In the genomic region with DNA sequence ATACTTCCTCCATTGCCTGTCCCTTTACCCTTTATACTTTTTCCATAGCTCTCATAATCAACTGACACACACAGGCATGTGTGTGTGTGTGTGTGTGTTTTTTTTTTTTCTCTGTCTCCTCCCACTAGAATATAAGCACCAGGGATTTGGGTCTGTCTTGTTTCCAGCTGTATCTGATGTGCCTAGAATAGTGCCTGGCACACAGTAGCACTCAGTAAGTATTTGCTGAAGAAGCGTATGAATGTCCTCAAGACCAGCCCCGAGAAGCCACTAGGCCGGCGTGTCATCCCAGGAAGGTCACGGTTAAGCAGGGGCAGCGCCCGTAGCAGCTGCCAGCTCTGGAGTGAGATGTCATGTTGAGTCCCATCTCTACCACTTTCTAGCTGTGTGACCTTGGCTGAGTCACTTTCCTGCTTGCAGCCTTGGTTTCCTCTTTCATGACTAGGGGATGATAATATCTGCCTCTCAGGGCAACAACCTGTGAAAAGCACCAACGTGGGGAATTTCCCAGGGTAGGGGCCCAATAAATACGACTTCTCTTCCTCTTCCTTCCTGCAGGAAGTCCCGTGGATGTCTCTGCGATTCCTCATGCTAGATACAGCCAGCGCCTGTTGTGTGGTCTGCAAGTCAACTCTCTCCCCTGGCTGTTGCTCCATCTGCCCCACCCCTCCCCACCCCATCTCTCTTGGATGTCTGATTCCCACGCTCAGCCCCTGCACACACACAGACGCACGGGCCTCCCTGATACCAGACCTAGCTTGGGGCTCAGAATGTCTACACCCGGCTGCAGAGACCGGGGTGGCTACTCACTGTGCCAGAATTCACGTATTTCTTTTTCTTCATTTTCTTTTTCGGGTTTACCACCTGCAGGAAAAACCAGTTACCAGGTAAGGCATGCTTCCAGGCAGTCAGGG, we compare ENCODE assay signal across 8 cellular contexts. TPM values are rescaled to one million over a fixed set of nuclear protein-coding genes. Genes with fewer than 3 reads are reported as not detected.
DNase-seq lines count a peak whose midpoint lies in the region; ATAC-seq and TF ChIP-seq lines count a peak whose summit lies in the region.
"Had no signal": no experiment of that assay in that cellular context is flagged by ENCODE, and none has a peak within 500 bp of the region (broad histone marks: within the 10 kb centered on the region; RNA-seq: fewer than 3 reads in every experiment).

No MANE protein-coding gene starts in this region.

- CTCF ChIA-PET in PC-3 (lab: Charles Lee), result interaction anchor here (0.5 kb wide), 1 partner anchor 60 kb away, joined by 3 read pairs; no protein-coding TSS in a partner anchor
- CTCF ChIA-PET in A673 (lab: Charles Lee), result no interaction called here

- peaks cover 84% of the 10 kb centered on the region for H3K4me1 Mint-ChIP-seq in activated T-helper 1 cell treated with anti-CD3 and anti-CD28 coated beads, Interleukin-12 subunit alpha, Interleukin-12 subunit beta, Interleukin-2, Interleukin-4 antibody, amounts not matched to agents 30 ng/mL and 10 ng/mL and 1 ng/mL, durations not matched to agents 14 hours and 24 hours and 36 hours (ENCODE audit: low read depth)
- H3K4me1 Mint-ChIP-seq in naive B cell, result peaks cover 75 to 87% (median 86%) of the 10 kb centered on the region in 3 donors

- H3K36me3 Mint-ChIP-seq in activated T-helper 1 cell treated with anti-CD3 and anti-CD28 coated beads, Interleukin-12 subunit alpha, Interleukin-12 subunit beta, Interleukin-2, Interleukin-4 antibody, amounts not matched to agents 30 ng/mL and 10 ng/mL and 1 ng/mL, durations not matched to agents 14 hours and 24 hours and 36 hours (ENCODE audit: low read depth), result peaks cover 4% of the 10 kb centered on the region
- H3K36me3 Mint-ChIP-seq in naive B cell, result peaks cover 4 to 23% of the 10 kb centered on the region in 2 donors

- H3K4me3 Mint-ChIP-seq in activated T-helper 1 cell treated with anti-CD3 and anti-CD28 coated beads, Interleukin-12 subunit alpha, Interleukin-12 subunit beta, Interleukin-2, Interleukin-4 antibody, amounts not matched to agents 30 ng/mL and 10 ng/mL and 1 ng/mL, durations not matched to agents 14 hours and 24 hours and 36 hours, result peak overlapping the region; percentile 76
- peak overlapping the region; percentile 79 to 93 (median 90) for H3K4me3 Mint-ChIP-seq in naive B cell

- H3K9me3 Mint-ChIP-seq in activated T-helper 1 cell treated with anti-CD3 and anti-CD28 coated beads, Interleukin-12 subunit alpha, Interleukin-12 subunit beta, Interleukin-2, Interleukin-4 antibody, amounts not matched to agents 30 ng/mL and 10 ng/mL and 1 ng/mL, durations not matched to agents 14 hours and 24 hours and 36 hours, result no peaks in the 10 kb centered on the region
- H3K9me3 Mint-ChIP-seq in naive B cell, result peaks cover 0 to 5% (median 0%) of the 10 kb centered on the region in 7 donors

- POLR2A ChIA-PET in PC-3 (lab: Charles Lee; ENCODE audit: unreplicated experiment) (no interaction called here), A673 (lab: Charles Lee; ENCODE audit: low non-redundant PET) (interaction anchor here (0.6 kb wide), 1 partner anchor 246 kb away, joined by 6 read pairs; no protein-coding TSS in a partner anchor)

- H3K79me2 ChIP-seq in PC-3 (ENCODE audit: low read length), result no peaks in the 10 kb centered on the region

- ATAC-seq in GM21619 (IDR thresholded peaks at IDR 0.05; ENCODE audit: unreplicated experiment) (peak; percentile 53), PC-3 (peak; percentile 29), naive B cell (ENCODE audit: low read depth in 2 of 2) (peak; percentile 54 to 60)

- no peaks in the 10 kb centered on the region for H3K27me3 Mint-ChIP-seq in activated T-helper 1 cell treated with anti-CD3 and anti-CD28 coated beads, Interleukin-12 subunit alpha, Interleukin-12 subunit beta, Interleukin-2, Interleukin-4 antibody, amounts not matched to agents 30 ng/mL and 10 ng/mL and 1 ng/mL, durations not matched to agents 14 hours and 24 hours and 36 hours (ENCODE audit: insufficient read depth)
- no peaks in the 10 kb centered on the region for H3K27me3 Mint-ChIP-seq in naive B cell

- no peaks in the 10 kb centered on the region for H4K20me1 ChIP-seq in PC-3 (ENCODE audit: low read length)

- peak overlapping the region; percentile 88 for H3K27ac Mint-ChIP-seq in activated T-helper 1 cell treated with anti-CD3 and anti-CD28 coated beads, Interleukin-12 subunit alpha, Interleukin-12 subunit beta, Interleukin-2, Interleukin-4 antibody, amounts not matched to agents 30 ng/mL and 10 ng/mL and 1 ng/mL, durations not matched to agents 14 hours and 24 hours and 36 hours
- peak overlapping the region; percentile 90 to 99 (median 96) for H3K27ac Mint-ChIP-seq in naive B cell

- no peaks in the 10 kb centered on the region for H3F3A ChIP-seq in PC-3 (ENCODE audit: low read length, unreplicated experiment)

- no peaks in the 10 kb centered on the region for H3K9me2 ChIP-seq in PC-3 (replicated peaks; ENCODE audit: low read length)

- peak overlapping the region; percentile 55 for H3K9ac ChIP-seq in PC-3 (ENCODE audit: low read length)

- H3K27ac ChIP-seq in PC-3 (ENCODE audit: low read length), result peak overlapping the region; percentile 72
- no peak overlapping the region for H3K27ac ChIP-seq in A673 (ENCODE audit: low read depth, low read length, poor library complexity, severe bottlenecking)

- H3K27me3 ChIP-seq in PC-3 (ENCODE audit: low read length), result no peaks in the 10 kb centered on the region
- H3K27me3 ChIP-seq in A673 (replicated peaks; ENCODE audit: insufficient read depth, low read depth, low read length, poor library complexity), result no peaks in the 10 kb centered on the region
- H3K27me3 ChIP-seq: upper lobe of left lung had no signal

- no TSS peak for BruUV-seq in PC-3 (replicated peaks; lab: Mats Ljungman, UMichigan)
- no TSS peak for BruUV-seq in A673 (replicated peaks; lab: Mats Ljungman, UMichigan)

- no peak overlapping the region for H3K4me3 ChIP-seq in PC-3 (ENCODE audit: low read length)
- H3K4me3 ChIP-seq in A673 (ENCODE audit: low read depth, low read length, poor library complexity, severe bottlenecking), result no peak overlapping the region

- TF ChIP-seq CTCF in PC-3 (conservative IDR thresholded peaks at IDR 0.05; ENCODE audit: low read depth, low read length) (no peak), A673 (conservative IDR thresholded peaks at IDR 0.05; ENCODE audit: low read depth, low read length) (no peak)

- H3K4me1 ChIP-seq in PC-3 (ENCODE audit: insufficient read depth, low read length), result peaks cover 46% of the 10 kb centered on the region
- H3K4me1 ChIP-seq in A673 (ENCODE audit: insufficient read depth, low read length, poor library complexity, severe bottlenecking), result no peaks in the 10 kb centered on the region

- DNase-seq in PC-3 (peak; percentile 85), naive B cell (peak; percentile 77), foreskin melanocyte (no peak), NCI-H1105 (lab: John Stamatoyannopoulos, UW) (no peak), A673 (ENCODE audit: low spot score) (no peak)
- peak; percentile 81 for DNase-seq in activated T-helper 1 cell treated with anti-CD3 and anti-CD28 coated beads, Interleukin-12 subunit alpha, Interleukin-12 subunit beta, Interleukin-2, Interleukin-4 antibody, amounts not matched to agents 30 ng/mL and 10 ng/mL and 1 ng/mL, durations not matched to agents 14 hours and 24 hours and 36 hours (ENCODE audit: low spot score)

- H3K4me2 ChIP-seq in PC-3 (ENCODE audit: low read length), result peak overlapping the region; percentile 62

- H3K36me3 ChIP-seq in PC-3 (ENCODE audit: low read depth, low read length) (no peaks in the 10 kb centered on the region), A673 (ENCODE audit: insufficient read depth, low read length, poor library complexity, severe bottlenecking) (no peaks in the 10 kb centered on the region)
- H3K36me3 ChIP-seq: upper lobe of left lung had no signal

- intact Hi-C loops in PC-3 (cut with micrococcal nuclease) (no loop called here), A673 (cut with micrococcal nuclease; ENCODE audit: unreplicated experiment) (loop anchor here (5.0 kb wide), 1 partner anchor 333 kb away; no protein-coding TSS in a partner anchor)
- intact Hi-C loops in activated T-helper 1 cell treated with anti-CD3 and anti-CD28 coated beads, Interleukin-12 subunit alpha, Interleukin-12 subunit beta, Interleukin-2, Interleukin-4 antibody, amounts not matched to agents 30 ng/mL and 10 ng/mL and 1 ng/mL, durations not matched to agents 14 hours and 24 hours and 36 hours (cut with micrococcal nuclease), result loop anchor here (1.0 to 5.0 kb wide), 12 partner anchors 14 to 452 kb away; a partner anchor contains a TSS

- H3K9me3 ChIP-seq in PC-3 (ENCODE audit: low read length) (no peaks in the 10 kb centered on the region), A673 (ENCODE audit: low read depth, low read length, poor library complexity, severe bottlenecking) (no peaks in the 10 kb centered on the region)
- H3K9me3 ChIP-seq: upper lobe of left lung had no signal

- H2AFZ ChIP-seq in PC-3 (ENCODE audit: low read length), result no peak overlapping the region; the same call in 1 of the 2 replicates

RNA-seq across cellular contexts. Expression of a gene that starts 58.1 kb away (rescaled TPM):
- total RNA-seq in PC-3 (2014; rRNA removed), result not detected in 2 replicates
- total RNA-seq in activated T-helper 1 cell treated with anti-CD3 and anti-CD28 coated beads, Interleukin-12 subunit alpha, Interleukin-12 subunit beta, Interleukin-2, Interleukin-4 antibody, amounts not matched to agents 30 ng/mL and 10 ng/mL and 1 ng/mL, durations not matched to agents 14 hours and 24 hours and 36 hours, result 0.05 and 0.10 TPM in 2 replicates
- not detected for polyA plus RNA-seq in naive B cell (ENCODE audit: low read depth in 6 of 6)
- total RNA-seq in A673 (2021), result 0.07 TPM in 1 of 2 replicates, not detected in the other

Comparison
In these comparisons a context has a peak if more than half of its experiments do, and no peak if none do; other contexts are left out.
1. DNase-seq: peak in PC-3 (single experiment), activated T-helper 1 cell treated with anti-CD3 and anti-CD28 coated beads, Interleukin-12 subunit alpha, Interleukin-12 subunit beta, Interleukin-2, Interleukin-4 antibody, amounts not matched to agents 30 ng/mL and 10 ng/mL and 1 ng/mL, durations not matched to agents 14 hours and 24 hours and 36 hours (single experiment) and naive B cell (single experiment); none in foreskin melanocyte (single experiment), NCI-H1105 (single experiment) and A673 (single experiment).
2. Peak in every context shown above with its lines, with median percentiles within 50 percentile points of each other: ATAC-seq.